Comparison of ENCODE assay signal across 1 cellular context in the genomic region with DNA sequence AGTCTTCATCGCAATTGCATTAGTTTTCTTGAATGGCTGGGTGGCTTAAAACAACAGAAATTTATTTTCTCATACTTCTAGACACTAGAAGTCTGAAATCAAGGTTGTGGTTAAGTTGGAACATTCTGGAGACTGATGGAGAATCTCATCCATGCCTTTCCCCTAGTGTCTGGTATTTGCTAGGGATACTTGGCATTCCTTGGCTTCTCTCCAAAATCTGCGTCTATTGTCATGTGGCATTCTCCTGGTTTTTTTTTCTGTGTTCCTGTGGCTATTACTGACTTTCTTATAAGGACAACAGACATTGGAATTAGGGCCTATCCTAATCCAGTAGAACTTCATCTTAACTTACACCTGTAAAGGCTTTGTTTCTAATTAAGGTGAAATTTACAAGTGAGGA.
TF ChIP-seq lines count a peak whose summit lies in the region.

No MANE protein-coding gene starts in this region.

TF ChIP-seq in GM23338, 12 proteins besides CTCF, POLR2A, EP300 and RAD21:
- peak; percentile 38; the same call in 1 of the 2 replicates for TF ChIP-seq ZNF462 (CRISPR knock-in tag; IDR thresholded peaks at IDR 0.05)
- TF ChIP-seq CREB1 (CRISPR knock-in tag; IDR thresholded peaks at IDR 0.05; ENCODE audit: low read depth): no peak
TF ChIP-seq in GM23338: peak in this region for 1.
